In genomic region chr11:2138436-2139117, GRCh38 we compare ENCODE assay signal across 9 cellular contexts. TPM values are rescaled to one million over a fixed set of nuclear protein-coding genes. Genes with fewer than 3 reads are reported as not detected.
A peak's percentile ranks its signal among the peaks of the same experiment; 100 is the strongest.
DNase-seq lines count a peak whose midpoint lies in the region; ATAC-seq, FAIRE-seq and TF ChIP-seq lines count a peak whose summit lies in the region.
"Had no signal": no experiment of that assay in that cellular context is flagged by ENCODE, and none has a peak within 500 bp of the region (broad histone marks: within the 10 kb centered on the region; RNA-seq: fewer than 3 reads in every experiment).

No MANE protein-coding gene starts in this region.

- no peak overlapping the region for H3K9ac ChIP-seq in H9 (ENCODE audit: extremely low read depth, insufficient read length, low read length)

- DNase-seq in H9 (no peak), SJSA1 (ENCODE audit: low read depth in 1 of 2, low spot score in 2 of 2) (no peak), gastrocnemius medialis (no peak), NCI-H1436 (lab: John Stamatoyannopoulos, UW) (no peak), left colon (no peak), D721Med (ENCODE audit: insufficient read length, low spot score) (no peak)

- no peak for FAIRE-seq in D721Med (lab: Jason Lieb, UNC)
- FAIRE-seq: RCC 7860 had no signal

- no peak for TF ChIP-seq CTCF in H9 (conservative IDR thresholded peaks at IDR 0.05)
- no peak for TF ChIP-seq CTCF in gastroesophageal sphincter (IDR thresholded peaks at IDR 0.05)
- TF ChIP-seq CTCF in gastrocnemius medialis (IDR thresholded peaks at IDR 0.05 in 4 of 5, conservative IDR thresholded peaks at IDR 0.05 in 1 of 5), result no peak
- TF ChIP-seq CTCF in D721Med (IDR thresholded peaks at IDR 0.05; ENCODE audit: insufficient read depth, missing control alignments), result no peak

- no peak overlapping the region for H2BK12ac ChIP-seq in H9 (ENCODE audit: insufficient read length, low read depth, low read length)

- H3K36me3 Mint-ChIP-seq in H9 (ENCODE audit: insufficient read depth in 1 of 3, low read depth in 3 of 3), result no peaks in the 10 kb centered on the region

- no peak overlapping the region for H3K56ac ChIP-seq in H9 (ENCODE audit: insufficient read length, low read depth, low read length)

- H4K8ac ChIP-seq in H9 (replicated peaks; ENCODE audit: insufficient read length, low read depth, low read length), result no peak overlapping the region

- H3K27ac ChIP-seq in H9 (ENCODE audit: insufficient read length, low read depth, low read length), result no peak overlapping the region
- peak overlapping the region; percentile 73 for H3K27ac ChIP-seq in SJSA1
- peak overlapping the region in 1 of 4 donors; percentile 56 for H3K27ac ChIP-seq in gastroesophageal sphincter
- H3K27ac ChIP-seq in gastrocnemius medialis, result peak overlapping the region; percentile 55 to 68 (median 66)

- peaks cover 10 to 23% of the 10 kb centered on the region in 2 experiments for H3K4me1 Mint-ChIP-seq in H9

- H3K27me3 Mint-ChIP-seq in H9 (ENCODE audit: low read depth), result peaks cover 90% of the 10 kb centered on the region

- no peak for TF ChIP-seq EP300 in gastroesophageal sphincter (IDR thresholded peaks at IDR 0.05)

- H3K4me2 ChIP-seq in H9 (ENCODE audit: insufficient read depth, insufficient read length, low read length), result no peak overlapping the region

- in situ Hi-C loops in gastrocnemius medialis (cut with MboI; ENCODE audit: low sequenced_read_pairs in 4 of 4), result loop anchor here in 1 of 4 donors (25.0 kb wide), 1 partner anchor 101 kb away; no protein-coding TSS in a partner anchor

- no peaks in the 10 kb centered on the region for H3K79me1 ChIP-seq in H9 (ENCODE audit: insufficient read depth, low read depth, low read length, poor library complexity, severe bottlenecking)

- H3K9me3 ChIP-seq in H9 (ENCODE audit: control insufficient read depth, low read depth, low read length) (no peaks in the 10 kb centered on the region), SJSA1 (replicated peaks) (peaks cover 6% of the 10 kb centered on the region; the same call in 1 of the 2 replicates), gastroesophageal sphincter (no peaks in the 10 kb centered on the region), gastrocnemius medialis (no peaks in the 10 kb centered on the region)

- no peak for ATAC-seq in gastroesophageal sphincter
- ATAC-seq in gastrocnemius medialis, result peak in 1 of 2 donors; percentile 12
- ATAC-seq in left colon, result no peak
- no peak for ATAC-seq in HG02840 (IDR thresholded peaks at IDR 0.05; ENCODE audit: low FRiP score, unreplicated experiment)

- H3K36me3 ChIP-seq in SJSA1, result peaks cover 27% of the 10 kb centered on the region
- H3K36me3 ChIP-seq in gastroesophageal sphincter, result no peaks in the 10 kb centered on the region
- H3K36me3 ChIP-seq in gastrocnemius medialis, result no peaks in the 10 kb centered on the region

- no peak overlapping the region for H3K14ac ChIP-seq in H9 (ENCODE audit: insufficient read depth, low read length)

- H4K20me1 ChIP-seq in H9 (ENCODE audit: control insufficient read depth, insufficient read depth, insufficient read length), result peaks cover 2% of the 10 kb centered on the region

- no peaks in the 10 kb centered on the region for H3K79me2 ChIP-seq in H9 (ENCODE audit: insufficient read depth, low read length)

- no peak for TF ChIP-seq POLR2A in gastroesophageal sphincter (IDR thresholded peaks at IDR 0.05)
- no peak for TF ChIP-seq POLR2A in gastrocnemius medialis (IDR thresholded peaks at IDR 0.05)

- no CpG with 5 or more reads among the region's 67 CpGs for WGBS in H9 (ENCODE audit: extremely low coverage, insufficient read length, low lambda C conversion rate)
- 0% methylated on average over 4 to 16 of the region's 67 CpGs for WGBS in gastroesophageal sphincter (ENCODE audit: low coverage in 1 of 2), 2 donors

- H3K23me2 ChIP-seq in H9 (ENCODE audit: insufficient read length, low read depth, low read length, poor library complexity, severe bottlenecking), result peaks cover 14% of the 10 kb centered on the region

- H3K27me3 ChIP-seq in H9 (ENCODE audit: insufficient read depth, low read length) (peaks cover 54% of the 10 kb centered on the region), SJSA1 (replicated peaks) (peaks cover 41% of the 10 kb centered on the region), gastroesophageal sphincter (peaks cover 100% of the 10 kb centered on the region), gastrocnemius medialis (peaks cover 46 to 75% (median 70%) of the 10 kb centered on the region in 3 donors)

- H4K5ac ChIP-seq in H9 (ENCODE audit: insufficient read length, low read depth, low read length), result no peak overlapping the region

- H3K4me3 ChIP-seq in SJSA1 (peak overlapping the region; percentile 66), gastroesophageal sphincter (peak overlapping the region; percentile 6 to 43), gastrocnemius medialis (peak overlapping the region; percentile 39 to 50 (median 48))

- H4K91ac ChIP-seq in H9 (ENCODE audit: insufficient read length, low read depth, low read length), result no peak overlapping the region

- H3T11ph ChIP-seq in H9 (ENCODE audit: low read length), result no peak overlapping the region

- peaks cover 2 to 9% of the 10 kb centered on the region in 2 experiments; a peak in 2 of 5 replicates for H3K9me3 Mint-ChIP-seq in H9

- no peak overlapping the region for H3K18ac ChIP-seq in H9 (ENCODE audit: insufficient read length, low read depth, low read length)

- peak overlapping the region; percentile 40 to 76 for H3K4me3 Mint-ChIP-seq in H9

- H2BK15ac ChIP-seq in H9 (ENCODE audit: low read depth, low read length), result no peak overlapping the region

- no peak overlapping the region for H2BK120ac ChIP-seq in H9 (ENCODE audit: low read depth, low read length, poor library complexity, severe bottlenecking)

- H3K4me1 ChIP-seq in H9 (ENCODE audit: insufficient read depth, low read length) (no peaks in the 10 kb centered on the region), SJSA1 (replicated peaks) (peaks cover 43% of the 10 kb centered on the region), gastroesophageal sphincter (peaks cover 0 to 43% (median 14%) of the 10 kb centered on the region in 3 donors), gastrocnemius medialis (peaks cover 0 to 9% of the 10 kb centered on the region in 2 donors)

- H2BK20ac ChIP-seq in H9 (ENCODE audit: low read depth, low read length, poor library complexity, severe bottlenecking), result no peak overlapping the region

- no peak overlapping the region for H2AFZ ChIP-seq in H9 (ENCODE audit: low read length)

- H2AK5ac ChIP-seq in H9 (ENCODE audit: insufficient read length, low read length), result no peak overlapping the region

- no peak overlapping the region for H3K27ac Mint-ChIP-seq in H9

- no peak overlapping the region for H2BK5ac ChIP-seq in H9 (ENCODE audit: insufficient read length, low read length)

- no peak overlapping the region for H3K23ac ChIP-seq in H9 (ENCODE audit: insufficient read length, low read depth, low read length)

- intact Hi-C loops in gastrocnemius medialis (cut with DNase I; ENCODE audit: low total_unique reads), result no loop called here
- intact Hi-C loops in left colon (cut with DNase I, micrococcal nuclease), result no loop called here

- H3K4ac ChIP-seq in H9 (ENCODE audit: low read depth, low read length), result no peak overlapping the region

RNA-seq across cellular contexts. Expression of gene IGF2, which starts 0.6 kb away (rescaled TPM):
- total RNA-seq in H9 (2021), result 2.8 and 3.1 TPM in 2 replicates
- 29.7 and 31.5 TPM in 2 replicates for total RNA-seq in SJSA1 (2014; rRNA removed; shearing (Covaris generic))
- 10 to 100 TPM in 3 of 4 donors, 1 to 10 TPM in 1; 8.7 to 49.5 (median 28.7) TPM for total RNA-seq in gastroesophageal sphincter
- 10 to 100 TPM; 21.6 to 42.4 (median 29.2) TPM for total RNA-seq in gastrocnemius medialis
- total RNA-seq in left colon, result 10 to 100 TPM in 1 of 2 donors, 1 to 10 TPM in 1; 7.3 to 10.8 TPM

RNA-seq across cellular contexts. Expression of gene INS, which starts 22.4 kb away (rescaled TPM):
- total RNA-seq in H9 (2021), result not detected in 2 replicates
- not detected in 2 replicates for total RNA-seq in SJSA1 (2014; rRNA removed; shearing (Covaris generic))
- not detected for total RNA-seq in gastroesophageal sphincter
- total RNA-seq in gastrocnemius medialis, result not detected
- total RNA-seq in left colon, result 1 to 10 TPM in 1 of 2 donors, not detected in 1; 1.3 TPM

RNA-seq across cellular contexts. Expression of gene TH, which starts 33.0 kb away (rescaled TPM):
- not detected in 2 replicates for total RNA-seq in H9 (2021)
- not detected in 2 replicates for total RNA-seq in SJSA1 (2014; rRNA removed; shearing (Covaris generic))
- under 1 TPM in 2 of 4 donors, not detected in 2; 0.27 TPM for total RNA-seq in gastroesophageal sphincter
- total RNA-seq in gastrocnemius medialis, result not detected
- total RNA-seq in left colon, result not detected
